Comparison of ENCODE assay signal across 12 cellular contexts in the genomic region with DNA sequence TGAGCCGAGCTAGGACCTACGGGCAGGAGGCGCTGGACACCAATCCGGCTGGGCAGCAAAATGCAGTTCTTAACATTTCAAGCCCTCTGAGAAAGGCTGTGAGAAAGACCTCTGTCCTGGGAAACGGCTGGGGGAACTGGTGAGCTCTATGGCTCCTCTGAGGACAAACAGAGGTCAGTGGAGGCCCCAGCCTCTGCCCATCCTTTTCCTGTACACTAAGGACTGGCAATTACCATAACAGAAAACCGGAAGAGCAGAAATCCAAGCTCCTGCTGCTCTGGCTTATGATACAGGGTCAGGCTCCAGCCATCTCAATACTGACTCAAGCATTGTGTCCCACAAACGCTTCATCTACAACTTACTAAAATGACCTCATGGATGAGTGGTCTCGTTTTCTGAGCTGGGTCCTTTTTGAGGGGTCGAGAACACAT.
DNase-seq lines count a peak whose midpoint lies in the region; ATAC-seq lines count a peak whose summit lies in the region.
"Had no signal": no experiment of that assay in that cellular context is flagged by ENCODE, and none has a peak within 500 bp of the region (broad histone marks: within the 10 kb centered on the region; RNA-seq: fewer than 3 reads in every experiment).

No MANE protein-coding gene starts in this region.

- no peak for ATAC-seq in activated naive CD8-positive, alpha-beta T cell treated with anti-CD3 and anti-CD28 coated beads, Interleukin-2, amount 50 U/mL, for 24 hours
- no peak for ATAC-seq in stimulated activated effector memory CD8-positive, alpha-beta T cell treated with anti-CD3 and anti-CD28 coated beads, Interleukin-12 subunit alpha, Interleukin-12 subunit beta, amount 100 ng/mL, for 72 hours
- ATAC-seq in stimulated activated memory B cell treated with anti-CD40 and anti-IgM and Interleukin-4, amounts not matched to agents 10 μg/mL and 1 μg/mL and 100 μg/mL, for 72 hours, result no peak

- no peak for DNase-seq in activated naive CD8-positive, alpha-beta T cell treated with anti-CD3 and anti-CD28 coated beads, Interleukin-2, amount 50 U/mL, for 24 hours
- DNase-seq in SKM-1 treated with dmso at 0.1 percent for 144 hours (lab: John Stamatoyannopoulos, UW; ENCODE audit: unreplicated experiment) (peak; percentile 17), RKO (ENCODE audit: low spot score) (no peak), NCI-H526 treated with DMSO at 0.1 percent for 48 hours (lab: John Stamatoyannopoulos, UW) (no peak)
- DNase-seq in stimulated activated effector memory CD8-positive, alpha-beta T cell treated with anti-CD3 and anti-CD28 coated beads, Interleukin-12 subunit alpha, Interleukin-12 subunit beta, amount 100 ng/mL, for 72 hours (ENCODE audit: low spot score in 2 of 2), result no peak
- DNase-seq: activated CD4-positive, alpha-beta T cell treated with anti-CD3 and anti-CD28 coated beads, Interleukin-2, amount 50 U/mL, for 1 hour; amygdala; NCI-H1694 treated with DMSO at 0.1 percent for 48 hours; posterior cingulate gyrus had no signal

- H3K27me3 ChIP-seq in iPS-15b (ENCODE audit: control insufficient read depth, insufficient read depth, low read length), result no peaks in the 10 kb centered on the region

- H3K27ac Mint-ChIP-seq in activated naive CD8-positive, alpha-beta T cell, result no peak overlapping the region
- H3K27ac Mint-ChIP-seq in activated naive CD8-positive, alpha-beta T cell treated with anti-CD3 and anti-CD28 coated beads, Interleukin-2, amount 50 U/mL, for 24 hours, result no peak overlapping the region
- H3K27ac Mint-ChIP-seq in stimulated activated effector memory CD8-positive, alpha-beta T cell treated with anti-CD3 and anti-CD28 coated beads, Interleukin-12 subunit alpha, Interleukin-12 subunit beta, amount 100 ng/mL, for 72 hours, result no peak overlapping the region
- no peak overlapping the region for H3K27ac Mint-ChIP-seq in stimulated activated memory B cell treated with anti-CD40 and anti-IgM and Interleukin-4, amounts not matched to agents 10 μg/mL and 1 μg/mL and 100 μg/mL, for 72 hours

- H3K36me3 ChIP-seq in iPS-15b (ENCODE audit: control insufficient read depth, insufficient read depth, low read length), result peaks cover 2% of the 10 kb centered on the region

- peaks cover 6% of the 10 kb centered on the region for H3K4me1 ChIP-seq in iPS-15b (ENCODE audit: control insufficient read depth, insufficient read depth, low read length)

- H3K4me3 Mint-ChIP-seq in activated naive CD8-positive, alpha-beta T cell, result peak overlapping the region; percentile 48
- H3K4me3 Mint-ChIP-seq in activated naive CD8-positive, alpha-beta T cell treated with anti-CD3 and anti-CD28 coated beads, Interleukin-2, amount 50 U/mL, for 24 hours, result no peak overlapping the region
- peak overlapping the region; percentile 60 for H3K4me3 Mint-ChIP-seq in stimulated activated effector memory CD8-positive, alpha-beta T cell treated with anti-CD3 and anti-CD28 coated beads, Interleukin-12 subunit alpha, Interleukin-12 subunit beta, amount 100 ng/mL, for 72 hours
- no peak overlapping the region for H3K4me3 Mint-ChIP-seq in stimulated activated memory B cell treated with anti-CD40 and anti-IgM and Interleukin-4, amounts not matched to agents 10 μg/mL and 1 μg/mL and 100 μg/mL, for 72 hours

- H3K4me1 Mint-ChIP-seq in activated naive CD8-positive, alpha-beta T cell (ENCODE audit: low read depth), result peaks cover 6% of the 10 kb centered on the region
- peaks cover 4% of the 10 kb centered on the region for H3K4me1 Mint-ChIP-seq in activated naive CD8-positive, alpha-beta T cell treated with anti-CD3 and anti-CD28 coated beads, Interleukin-2, amount 50 U/mL, for 24 hours
- H3K4me1 Mint-ChIP-seq in stimulated activated effector memory CD8-positive, alpha-beta T cell treated with anti-CD3 and anti-CD28 coated beads, Interleukin-12 subunit alpha, Interleukin-12 subunit beta, amount 100 ng/mL, for 72 hours, result peaks cover 11% of the 10 kb centered on the region
- peaks cover 10% of the 10 kb centered on the region for H3K4me1 Mint-ChIP-seq in stimulated activated memory B cell treated with anti-CD40 and anti-IgM and Interleukin-4, amounts not matched to agents 10 μg/mL and 1 μg/mL and 100 μg/mL, for 72 hours

- H3K27me3 Mint-ChIP-seq in activated naive CD8-positive, alpha-beta T cell, result no peaks in the 10 kb centered on the region
- H3K27me3 Mint-ChIP-seq in activated naive CD8-positive, alpha-beta T cell treated with anti-CD3 and anti-CD28 coated beads, Interleukin-2, amount 50 U/mL, for 24 hours, result no peaks in the 10 kb centered on the region
- no peaks in the 10 kb centered on the region for H3K27me3 Mint-ChIP-seq in stimulated activated memory B cell treated with anti-CD40 and anti-IgM and Interleukin-4, amounts not matched to agents 10 μg/mL and 1 μg/mL and 100 μg/mL, for 72 hours

- peak overlapping the region; percentile 47 for H3K4me3 ChIP-seq in iPS-15b (ENCODE audit: low read depth, low read length)

- H3K36me3 Mint-ChIP-seq in activated naive CD8-positive, alpha-beta T cell, result no peaks in the 10 kb centered on the region
- H3K36me3 Mint-ChIP-seq in activated naive CD8-positive, alpha-beta T cell treated with anti-CD3 and anti-CD28 coated beads, Interleukin-2, amount 50 U/mL, for 24 hours (ENCODE audit: low read depth), result no peaks in the 10 kb centered on the region
- no peaks in the 10 kb centered on the region for H3K36me3 Mint-ChIP-seq in stimulated activated effector memory CD8-positive, alpha-beta T cell treated with anti-CD3 and anti-CD28 coated beads, Interleukin-12 subunit alpha, Interleukin-12 subunit beta, amount 100 ng/mL, for 72 hours
- peaks cover 1% of the 10 kb centered on the region for H3K36me3 Mint-ChIP-seq in stimulated activated memory B cell treated with anti-CD40 and anti-IgM and Interleukin-4, amounts not matched to agents 10 μg/mL and 1 μg/mL and 100 μg/mL, for 72 hours

- H3K9me3 Mint-ChIP-seq in activated naive CD8-positive, alpha-beta T cell (ENCODE audit: low read depth), result no peaks in the 10 kb centered on the region
- no peaks in the 10 kb centered on the region for H3K9me3 Mint-ChIP-seq in activated naive CD8-positive, alpha-beta T cell treated with anti-CD3 and anti-CD28 coated beads, Interleukin-2, amount 50 U/mL, for 24 hours
- H3K9me3 Mint-ChIP-seq in stimulated activated effector memory CD8-positive, alpha-beta T cell treated with anti-CD3 and anti-CD28 coated beads, Interleukin-12 subunit alpha, Interleukin-12 subunit beta, amount 100 ng/mL, for 72 hours, result no peaks in the 10 kb centered on the region
- H3K9me3 Mint-ChIP-seq in stimulated activated memory B cell treated with anti-CD40 and anti-IgM and Interleukin-4, amounts not matched to agents 10 μg/mL and 1 μg/mL and 100 μg/mL, for 72 hours, result no peaks in the 10 kb centered on the region

- no peak overlapping the region for H3K9ac ChIP-seq in iPS-15b (ENCODE audit: low read depth, low read length)

- no peaks in the 10 kb centered on the region for H3K9me3 ChIP-seq in iPS-15b (ENCODE audit: control insufficient read depth, insufficient read depth, low read length)

Comparison
In these comparisons a context has a peak if more than half of its experiments do, and no peak if none do; other contexts are left out.
1. H3K4me3 Mint-ChIP-seq: peak in activated naive CD8-positive, alpha-beta T cell (single experiment) and stimulated activated effector memory CD8-positive, alpha-beta T cell treated with anti-CD3 and anti-CD28 coated beads, Interleukin-12 subunit alpha, Interleukin-12 subunit beta, amount 100 ng/mL, for 72 hours (single experiment); none in activated naive CD8-positive, alpha-beta T cell treated with anti-CD3 and anti-CD28 coated beads, Interleukin-2, amount 50 U/mL, for 24 hours (single experiment) and stimulated activated memory B cell treated with anti-CD40 and anti-IgM and Interleukin-4, amounts not matched to agents 10 μg/mL and 1 μg/mL and 100 μg/mL, for 72 hours (single experiment).